1 cellular context compared by ENCODE assay signal in genomic region chr19:14479309-14479984, GRCh38.
TF ChIP-seq lines count a peak whose summit lies in the region.

No MANE protein-coding gene starts in this region.

TF ChIP-seq in IMR-90, 13 proteins besides CTCF, POLR2A, EP300 and RAD21:
- no peak for TF ChIP-seq CHD1 (IDR thresholded peaks at IDR 0.05; ENCODE audit: low read depth, low read length)
- TF ChIP-seq, protein P1, sequence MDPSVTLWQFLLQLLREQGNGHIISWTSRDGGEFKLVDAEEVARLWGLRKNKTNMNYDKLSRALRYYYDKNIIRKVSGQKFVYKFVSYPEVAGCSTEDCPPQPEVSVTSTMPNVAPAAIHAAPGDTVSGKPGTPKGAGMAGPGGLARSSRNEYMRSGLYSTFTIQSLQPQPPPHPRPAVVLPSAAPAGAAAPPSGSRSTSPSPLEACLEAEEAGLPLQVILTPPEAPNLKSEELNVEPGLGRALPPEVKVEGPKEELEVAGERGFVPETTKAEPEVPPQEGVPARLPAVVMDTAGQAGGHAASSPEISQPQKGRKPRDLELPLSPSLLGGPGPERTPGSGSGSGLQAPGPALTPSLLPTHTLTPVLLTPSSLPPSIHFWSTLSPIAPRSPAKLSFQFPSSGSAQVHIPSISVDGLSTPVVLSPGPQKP (IDR thresholded peaks at IDR 0.05; ENCODE audit: borderline replicate concordance, low read depth, low read length): no peak
- TF ChIP-seq BHLHE40 (IDR thresholded peaks at IDR 0.05; ENCODE audit: low read depth, low read length): no peak
- no peak for TF ChIP-seq MXI1 (IDR thresholded peaks at IDR 0.05; ENCODE audit: borderline replicate concordance, low read depth, low read length)
